ENCODE assay signal across 22 cellular contexts in the genomic region with DNA sequence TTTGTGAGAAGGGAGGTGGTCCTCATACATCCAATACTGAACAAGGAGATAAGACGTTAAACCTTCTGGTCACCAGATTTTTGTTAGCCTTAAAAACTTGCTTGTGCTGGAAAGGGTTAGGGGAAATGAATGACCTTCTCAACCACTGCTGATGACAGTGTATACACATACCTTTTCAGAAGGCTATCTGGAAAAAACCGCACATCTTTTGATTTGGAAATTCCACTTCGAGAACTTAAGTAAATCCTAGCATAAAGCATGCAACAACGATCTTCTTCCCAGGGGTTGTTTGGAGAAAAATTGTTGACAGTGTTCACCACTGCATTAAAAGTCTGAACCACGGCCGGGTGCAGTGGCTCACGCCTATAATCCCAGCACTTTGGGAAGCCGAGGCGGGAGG.
"Had no signal": no experiment of that assay in that cellular context is flagged by ENCODE, and none has a peak within 500 bp of the region (broad histone marks: within the 10 kb centered on the region; RNA-seq: fewer than 3 reads in every experiment).

No MANE protein-coding gene starts in this region.

- H3K27me3 ChIP-seq: breast epithelium, foreskin keratinocyte, left lung, right atrium auricular region, tibial nerve, vagina had no signal

- H3K9me3 ChIP-seq: breast epithelium, left lung, prostate gland, right atrium auricular region, tibial nerve, vagina had no signal

- H3K27ac ChIP-seq: foreskin keratinocyte, left lung, prostate gland, right atrium auricular region, SK-N-MC, tibial nerve, vagina had no signal

- H3K4me3 Mint-ChIP-seq: activated CD4-positive, alpha-beta memory T cell treated with anti-CD3 and anti-CD28 coated beads, Interleukin-2, amount 10 ng/mL, durations not matched to agents 7 days and 5 days; activated naive CD8-positive, alpha-beta T cell treated with anti-CD3 and anti-CD28 coated beads, Interleukin-2, amount 10 ng/mL, durations not matched to agents 7 days and 5 days; nephron progenitor cell; T-cell had no signal

- ATAC-seq: foreskin keratinocyte, left lung, T-cell had no signal

- H3K27ac Mint-ChIP-seq: activated CD4-positive, alpha-beta memory T cell treated with anti-CD3 and anti-CD28 coated beads, Interleukin-2, amount 10 ng/mL, durations not matched to agents 7 days and 5 days; activated naive CD8-positive, alpha-beta T cell treated with anti-CD3 and anti-CD28 coated beads, Interleukin-2, amount 10 ng/mL, durations not matched to agents 7 days and 5 days; nephron progenitor cell; T-cell had no signal

- H3K36me3 ChIP-seq: breast epithelium, prostate gland, tibial nerve had no signal

- H3K27me3 Mint-ChIP-seq: activated CD4-positive, alpha-beta memory T cell treated with anti-CD3 and anti-CD28 coated beads, Interleukin-2, amount 10 ng/mL, durations not matched to agents 7 days and 5 days; activated naive CD8-positive, alpha-beta T cell treated with anti-CD3 and anti-CD28 coated beads, Interleukin-2, amount 10 ng/mL, durations not matched to agents 7 days and 5 days; T-cell had no signal

- H3K9me3 Mint-ChIP-seq: activated CD4-positive, alpha-beta memory T cell treated with anti-CD3 and anti-CD28 coated beads, Interleukin-2, amount 10 ng/mL, durations not matched to agents 7 days and 5 days; activated naive CD8-positive, alpha-beta T cell treated with anti-CD3 and anti-CD28 coated beads, Interleukin-2, amount 10 ng/mL, durations not matched to agents 7 days and 5 days; T-cell had no signal

- DNase-seq: activated CD4-positive, alpha-beta memory T cell treated with anti-CD3 and anti-CD28 coated beads, Interleukin-2, amount 10 ng/mL, durations not matched to agents 7 days and 5 days; activated CD4-positive, alpha-beta T cell treated with anti-CD3 and anti-CD28 coated beads for 48 hours; activated CD4-positive, CD25-positive, alpha-beta regulatory T cell; activated gamma-delta T cell treated with Interleukin-2 at 50 U/mL for 16 hours; activated naive CD8-positive, alpha-beta T cell treated with anti-CD3 and anti-CD28 coated beads, Interleukin-2, amount 10 ng/mL, durations not matched to agents 7 days and 5 days; aorta; cerebellar nuclear complex; effector memory CD4-positive, alpha-beta T cell; foreskin keratinocyte; left lung; nephron progenitor cell; stimulated activated CD4-positive, alpha-beta T cell treated with anti-CD3 and anti-CD28 coated beads, Interleukin-12 subunit alpha, Interleukin-12 subunit beta, amount 100 ng/mL, for 4 hours; stimulated activated CD4-positive, alpha-beta T cell treated with anti-CD3 and anti-CD28 coated beads, Interleukin-2, amount 100 ng/mL, for 24 hours; stimulated activated naive CD4-positive, alpha-beta T cell treated with Interleukin-2 at 50 U/mL for 16 hours; T-cell; T-helper 9 cell had no signal

- H3K4me3 ChIP-seq: breast epithelium, left lung, prostate gland, right atrium auricular region, SK-N-MC, tibial nerve, vagina had no signal
